19 cellular contexts compared by ENCODE assay signal in genomic region chr22:29163808-29164207, GRCh38.
"Had no signal": no experiment of that assay in that cellular context is flagged by ENCODE, and none has a peak within 500 bp of the region (broad histone marks: within the 10 kb centered on the region; RNA-seq: fewer than 3 reads in every experiment).

No MANE protein-coding gene starts in this region.

- H3K9me3 ChIP-seq: mucosa of descending colon, neutrophil, pancreas, thyroid gland had no signal

- FAIRE-seq: frontal cortex, pancreas had no signal

- H3K4me1 ChIP-seq: pancreas, thyroid gland had no signal

- H3K4me3 ChIP-seq: lung, mucosa of descending colon, pancreas, skin epidermis, thyroid gland had no signal

- H3K36me3 ChIP-seq: neutrophil, pancreas, thyroid gland had no signal

- H3K27ac ChIP-seq: neutrophil, pancreas, skin epidermis, thyroid gland had no signal

- DNase-seq: cortex of kidney; effector memory CD8-positive, alpha-beta T cell; hypothalamus; immature natural killer cell; islet precursor cell; mucosa of descending colon; naive B cell; stimulated activated CD4-positive, alpha-beta T cell treated with anti-CD3 and anti-CD28 coated beads, Interleukin-15, amount 100 ng/mL, for 24 hours; stimulated activated CD4-positive, alpha-beta T cell treated with anti-CD3 and anti-CD28 coated beads, Interleukin-2, amount 100 ng/mL, for 48 hours; stimulated activated naive B cell treated with anti-CD40 and anti-IgM and Interleukin-4, amounts not matched to agents 10 μg/mL and 1 μg/mL and 100 μg/mL, for 72 hours; stimulated activated naive CD8-positive, alpha-beta T cell treated with anti-CD3 and anti-CD28 coated beads, Interleukin-15, amount 100 ng/mL, for 72 hours; thyroid gland; trophoblast cell had no signal

- ATAC-seq: effector memory CD8-positive, alpha-beta T cell; mucosa of descending colon; natural killer cell treated with Interleukin-12 subunit alpha and Interleukin-12 subunit beta and Interleukin-15 and Interleukin-18, amount 100 ng/mL, for 72 hours; pancreas; stimulated activated naive B cell treated with anti-CD40 and anti-IgM and Interleukin-4, amounts not matched to agents 10 μg/mL and 1 μg/mL and 100 μg/mL, for 72 hours; stimulated activated naive CD8-positive, alpha-beta T cell treated with anti-CD3 and anti-CD28 coated beads, Interleukin-15, amount 100 ng/mL, for 72 hours had no signal

- H3K27me3 ChIP-seq: pancreas, thyroid gland had no signal
